Comparison of ENCODE assay signal across 8 cellular contexts in genomic region chr19:3586124-3586626, GRCh38. TPM values are rescaled to one million over a fixed set of nuclear protein-coding genes. Genes with fewer than 3 reads are reported as not detected.
DNase-seq lines count a peak whose midpoint lies in the region; ATAC-seq and TF ChIP-seq lines count a peak whose summit lies in the region.

No MANE protein-coding gene starts in this region.

- H3K9me3 Mint-ChIP-seq in osteocyte (ENCODE audit: unreplicated experiment) (no peaks in the 10 kb centered on the region), Calu3 (ENCODE audit: low read depth, unreplicated experiment) (no peaks in the 10 kb centered on the region)

- H3K4me1 Mint-ChIP-seq in osteocyte (ENCODE audit: unreplicated experiment), result no peaks in the 10 kb centered on the region
- H3K4me1 Mint-ChIP-seq in Calu3 (ENCODE audit: low read depth, unreplicated experiment), result no peaks in the 10 kb centered on the region

- no peaks in the 10 kb centered on the region for H3K27me3 Mint-ChIP-seq in osteocyte (ENCODE audit: unreplicated experiment)
- no peaks in the 10 kb centered on the region for H3K27me3 Mint-ChIP-seq in Calu3 (ENCODE audit: unreplicated experiment)

- peak; percentile 61 for TF ChIP-seq CTCF in GM12872 (IDR thresholded peaks at IDR 0.05; ENCODE audit: insufficient read depth, low read depth, low read length)
- peak; percentile 83 for TF ChIP-seq CTCF in Panc1 (IDR thresholded peaks at IDR 0.05)
- TF ChIP-seq CTCF in choroid plexus epithelial cell (conservative IDR thresholded peaks at IDR 0.05; ENCODE audit: low read depth, low read length), result peak; percentile 72
- TF ChIP-seq CTCF in osteocyte (IDR thresholded peaks at IDR 0.05), result peak; percentile 63
- no peak for TF ChIP-seq CTCF in Calu3 (IDR thresholded peaks at IDR 0.05; ENCODE audit: unreplicated experiment)

- H3K36me3 Mint-ChIP-seq in osteocyte (ENCODE audit: unreplicated experiment) (no peaks in the 10 kb centered on the region), Calu3 (ENCODE audit: insufficient read depth, unreplicated experiment) (no peaks in the 10 kb centered on the region)

- H3K9me3 ChIP-seq in Panc1 (ENCODE audit: control insufficient read depth, insufficient read depth, low read depth, low read length), result no peaks in the 10 kb centered on the region

- in situ Hi-C loops in Panc1 (cut with HindIII; ENCODE audit: low pct_unique_long_range_greater_than_20kb, low sequenced_read_pairs), result no loop called here

- CTCF ChIA-PET in Panc1 (lab: Charles Lee) (no interaction called here), Calu3 (lab: Charles Lee) (no interaction called here)

- peak; percentile 32; the same call in 1 of the 2 replicates for ATAC-seq in Panc1
- no peak for ATAC-seq in GM18868 (IDR thresholded peaks at IDR 0.05; ENCODE audit: unreplicated experiment)

- BruUV-seq in Panc1 (replicated peaks; lab: Mats Ljungman, UMichigan) (no TSS peak), Calu3 (replicated peaks; lab: Mats Ljungman, UMichigan) (no TSS peak)

- H3K36me3 ChIP-seq in Panc1 (ENCODE audit: control insufficient read depth, insufficient read depth, low read length), result no peaks in the 10 kb centered on the region

- H3K27ac ChIP-seq in Panc1 (ENCODE audit: low read length), result no peak overlapping the region

- H3K4me1 ChIP-seq in Panc1 (ENCODE audit: control insufficient read depth, insufficient read depth, low read length), result no peaks in the 10 kb centered on the region

- no peaks in the 10 kb centered on the region for H3K27me3 ChIP-seq in Panc1 (ENCODE audit: control insufficient read depth, insufficient read depth, low read length)

- intact Hi-C loops in Panc1 (cut with micrococcal nuclease; ENCODE audit: unreplicated experiment), result no loop called here
- intact Hi-C loops in Calu3 (cut with micrococcal nuclease; ENCODE audit: unreplicated experiment), result no loop called here

- H3K4me3 Mint-ChIP-seq in osteocyte (ENCODE audit: unreplicated experiment) (no peak overlapping the region), Calu3 (ENCODE audit: low read depth, unreplicated experiment) (no peak overlapping the region)

- no peak overlapping the region for H3K27ac Mint-ChIP-seq in osteocyte (ENCODE audit: unreplicated experiment)
- no peak overlapping the region for H3K27ac Mint-ChIP-seq in Calu3 (ENCODE audit: unreplicated experiment)

- peak overlapping the region; percentile 22 to 37 for H3K4me3 ChIP-seq in Panc1 (ENCODE audit: low read depth in 2 of 2, low read length in 2 of 2)
- H3K4me3 ChIP-seq in choroid plexus epithelial cell (ENCODE audit: low read depth, low read length), result peak overlapping the region; percentile 38

- DNase-seq in Panc1 (ENCODE audit: low read depth, low spot score) (no peak), choroid plexus epithelial cell (ENCODE audit: low read depth) (no peak), osteocyte (ENCODE audit: extremely low spot score, unreplicated experiment) (no peak), NCI-H1048 (lab: John Stamatoyannopoulos, UW) (no peak), Calu3 (no peak), NCI-H2081 (lab: John Stamatoyannopoulos, UW) (no peak)

- POLR2A ChIA-PET in Panc1 (lab: Charles Lee), result no interaction called here

RNA-seq across cellular contexts. Expression of gene GIPC3, which starts 0.9 kb away (rescaled TPM):
- total RNA-seq in Panc1 (2021; ENCODE audit: unreplicated experiment), result 0.92 TPM
- polyA plus RNA-seq in Panc1 (2012; ENCODE audit: insufficient read length), result 1.3 TPM
- 0.67 and 1.2 TPM in 2 replicates for total RNA-seq in osteocyte
- total RNA-seq in Calu3 (2022), result not detected in 2 replicates

RNA-seq across cellular contexts. Expression of gene HMG20B, which starts 13.4 kb away (rescaled TPM):
- total RNA-seq in Panc1 (2021; ENCODE audit: unreplicated experiment) (74.7 TPM), osteocyte (74.1 and 81.4 TPM in 2 replicates), Calu3 (2022) (58.1 and 58.4 TPM in 2 replicates)
- 113 TPM for polyA plus RNA-seq in Panc1 (2012; ENCODE audit: insufficient read length)

RNA-seq across cellular contexts. Expression of gene TBXA2R, which starts 20.5 kb away (rescaled TPM):
- total RNA-seq in Panc1 (2021; ENCODE audit: unreplicated experiment), result 5.2 TPM
- 7.1 TPM for polyA plus RNA-seq in Panc1 (2012; ENCODE audit: insufficient read length)
- total RNA-seq in osteocyte, result 0.30 TPM in 1 of 2 replicates, not detected in the other
- total RNA-seq in Calu3 (2022), result 0.20 and 0.24 TPM in 2 replicates

RNA-seq across cellular contexts. Expression of gene MFSD12, which starts 28.8 kb away (rescaled TPM):
- total RNA-seq in Panc1 (2021; ENCODE audit: unreplicated experiment), result 98.8 TPM
- 140 TPM for polyA plus RNA-seq in Panc1 (2012; ENCODE audit: insufficient read length)
- total RNA-seq in osteocyte, result 85.5 and 91.7 TPM in 2 replicates
- total RNA-seq in Calu3 (2022), result 95.2 and 105 TPM in 2 replicates

RNA-seq across cellular contexts. Expression of gene CACTIN, which starts 40.4 kb away (rescaled TPM):
- total RNA-seq in Panc1 (2021; ENCODE audit: unreplicated experiment), result 25.2 TPM
- 30.4 TPM for polyA plus RNA-seq in Panc1 (2012; ENCODE audit: insufficient read length)
- total RNA-seq in osteocyte, result 24.7 and 26.6 TPM in 2 replicates
- 20.2 and 21.4 TPM in 2 replicates for total RNA-seq in Calu3 (2022)
